2 cellular contexts compared by ENCODE assay signal in genomic region chr16:2105291-2105690, GRCh38. TPM values are rescaled to one million over a fixed set of nuclear protein-coding genes. Genes with fewer than 3 reads are reported as not detected.
"Had no signal": no experiment of that assay in that cellular context is flagged by ENCODE, and none has a peak within 500 bp of the region (broad histone marks: within the 10 kb centered on the region; RNA-seq: fewer than 3 reads in every experiment).

No MANE protein-coding gene starts in this region.

RNA-seq across cellular contexts. Expression of gene RAB26, which starts 43.1 kb away (rescaled TPM):
- total RNA-seq: mesenteric fat pad, mononuclear cell had no signal
